2 cellular contexts compared by ENCODE assay signal in genomic region chr20:43982016-43982415, GRCh38.
TF ChIP-seq lines count a peak whose summit lies in the region.

No MANE protein-coding gene starts in this region.

TF ChIP-seq in HepG2, 621 proteins besides CTCF, POLR2A, EP300 and RAD21 (continued from another document):
- TF ChIP-seq ZFP90 (CRISPR knock-in tag; IDR thresholded peaks at IDR 0.05; ENCODE audit: borderline replicate concordance) (no peak), ZNF564 (CRISPR knock-in tag; IDR thresholded peaks at IDR 0.05) (no peak), ZNF136 (CRISPR knock-in tag; IDR thresholded peaks at IDR 0.05; ENCODE audit: low read depth) (no peak), ZNF207 (IDR thresholded peaks at IDR 0.05; ENCODE audit: borderline replicate concordance) (no peak), ZBTB21 (CRISPR knock-in tag; IDR thresholded peaks at IDR 0.05) (no peak), MTERF4 (CRISPR knock-in tag; IDR thresholded peaks at IDR 0.05) (no peak), EED (CRISPR knock-in tag; IDR thresholded peaks at IDR 0.05) (no peak), SMAD9 (CRISPR knock-in tag; IDR thresholded peaks at IDR 0.05) (no peak), AGO1 (IDR thresholded peaks at IDR 0.05; ENCODE audit: low read depth, low read length, poor library complexity, severe bottlenecking) (no peak), RARA (CRISPR knock-in tag; IDR thresholded peaks at IDR 0.05) (no peak)

TF ChIP-seq in GM12878, 131 proteins besides CTCF, POLR2A, EP300 and RAD21 (continued from another document):
- TF ChIP-seq MTA2 (IDR thresholded peaks at IDR 0.05; ENCODE audit: low read depth): no peak
- TF ChIP-seq IKZF2 (IDR thresholded peaks at IDR 0.05): no peak
- no peak for TF ChIP-seq CEBPZ (IDR thresholded peaks at IDR 0.05; ENCODE audit: low read depth, low read length)
- no peak for TF ChIP-seq NR2C2 (IDR thresholded peaks at IDR 0.05; ENCODE audit: borderline replicate concordance, control insufficient read depth, insufficient read length, low read depth)
